In the genomic region with DNA sequence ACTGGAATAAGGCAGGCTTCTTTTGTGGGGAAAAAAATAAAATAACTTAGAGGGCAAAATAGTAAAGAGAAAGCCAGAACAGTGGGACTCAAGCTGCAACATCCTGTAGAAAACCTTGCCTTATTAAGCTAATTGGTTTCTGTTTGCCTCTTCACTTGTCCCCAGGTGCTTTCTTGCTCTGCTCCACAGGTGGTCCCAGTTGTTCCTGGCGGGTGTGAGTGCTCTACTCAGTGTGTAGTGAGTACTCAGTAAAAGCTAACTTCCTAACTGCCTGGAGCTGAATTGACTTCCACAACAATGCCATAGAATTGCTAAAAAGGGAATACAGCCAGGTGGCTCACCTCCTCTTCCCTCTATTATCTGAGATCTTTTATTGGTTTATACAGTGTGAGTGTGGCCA, we compare ENCODE assay signal across 17 cellular contexts.
DNase-seq lines count a peak whose midpoint lies in the region; TF ChIP-seq lines count a peak whose summit lies in the region.
"Had no signal": no experiment of that assay in that cellular context is flagged by ENCODE, and none has a peak within 500 bp of the region (broad histone marks: within the 10 kb centered on the region; RNA-seq: fewer than 3 reads in every experiment).

No MANE protein-coding gene starts in this region.

- H3K9me3 ChIP-seq in iPS-20b (ENCODE audit: insufficient read depth, low read depth, low read length) (no peaks in the 10 kb centered on the region), BE2C (no peaks in the 10 kb centered on the region)
- H3K9me3 ChIP-seq: ascending aorta had no signal

- no peak overlapping the region; the same call in 1 of the 2 replicates for H3K9ac ChIP-seq in iPS-20b (ENCODE audit: low read depth, low read length)

- H3K27ac ChIP-seq in iPS-20b (ENCODE audit: low read length): peak overlapping the region; percentile 98
- H3K27ac ChIP-seq: ascending aorta had no signal

- H3K4me1 ChIP-seq in iPS-20b (ENCODE audit: insufficient read depth, low read length) (peaks cover 56% of the 10 kb centered on the region), BE2C (no peaks in the 10 kb centered on the region; the same call in 1 of the 2 replicates)
- H3K4me1 ChIP-seq: ascending aorta had no signal

- no peaks in the 10 kb centered on the region for H3K27me3 ChIP-seq in H7 (ENCODE audit: control insufficient read depth, insufficient read depth, low read length)
- no peaks in the 10 kb centered on the region for H3K27me3 ChIP-seq in iPS-20b (ENCODE audit: insufficient read depth, low read length)
- no peaks in the 10 kb centered on the region for H3K27me3 ChIP-seq in BE2C
- H3K27me3 ChIP-seq: ascending aorta had no signal

- DNase-seq in H7 (peak; percentile 48), NCI-H2029 (lab: John Stamatoyannopoulos, UW) (peak; percentile 66), NCI-H82 (lab: John Stamatoyannopoulos, UW) (peak; percentile 45), T-helper 1 cell (no peak), BE2C (no peak), HUDEP-2 (lab: John Stamatoyannopoulos, UW; ENCODE audit: unreplicated experiment in 76 of 76) (no peak), germinal center (ENCODE audit: low spot score) (no peak)
- DNase-seq: activated gamma-delta T cell treated with Interleukin-2 at 50 U/mL for 16 hours; erythroblast; glutamatergic neuron; left cardiac atrium; NCI-H446 treated with DMSO at 0.1 percent for 48 hours; stimulated activated CD4-positive, alpha-beta T cell treated with anti-CD3 and anti-CD28 coated beads, Interleukin-12 subunit alpha, Interleukin-12 subunit beta, amount 100 ng/mL, for 4 hours; stimulated activated naive CD8-positive, alpha-beta T cell treated with anti-CD3 and anti-CD28 coated beads, Interleukin-15, Interleukin-2, amounts not matched to agents 100 U/mL and 50 U/mL, for 24 hours; T-helper 17 cell had no signal

- H3K36me3 ChIP-seq in H7 (replicated peaks; ENCODE audit: control insufficient read depth, insufficient read depth, low read length) (no peaks in the 10 kb centered on the region), iPS-20b (ENCODE audit: insufficient read depth, low read depth, low read length) (peaks cover 6% of the 10 kb centered on the region; the same call in 1 of the 2 replicates), BE2C (no peaks in the 10 kb centered on the region)
- H3K36me3 ChIP-seq: ascending aorta had no signal

- no peak for TF ChIP-seq CTCF in BE2C (IDR thresholded peaks at IDR 0.05; ENCODE audit: low read depth, low read length)

- H3K4me3 ChIP-seq in H7 (ENCODE audit: insufficient read depth, low read depth, low read length) (no peak overlapping the region), iPS-20b (ENCODE audit: low read length) (no peak overlapping the region), BE2C (ENCODE audit: low read depth, low read length) (no peak overlapping the region)
- H3K4me3 ChIP-seq: ascending aorta had no signal

Comparison
In these comparisons a context has a peak if more than half of its experiments do, and no peak if none do; other contexts are left out.
1. DNase-seq: peak in H7 (single experiment), NCI-H2029 (single experiment) and NCI-H82 (single experiment); none in T-helper 1 cell (0 of 5), BE2C (single experiment), HUDEP-2 (0 of 76) and germinal center (single experiment).